Comparison of ENCODE assay signal across 14 cellular contexts in the genomic region with DNA sequence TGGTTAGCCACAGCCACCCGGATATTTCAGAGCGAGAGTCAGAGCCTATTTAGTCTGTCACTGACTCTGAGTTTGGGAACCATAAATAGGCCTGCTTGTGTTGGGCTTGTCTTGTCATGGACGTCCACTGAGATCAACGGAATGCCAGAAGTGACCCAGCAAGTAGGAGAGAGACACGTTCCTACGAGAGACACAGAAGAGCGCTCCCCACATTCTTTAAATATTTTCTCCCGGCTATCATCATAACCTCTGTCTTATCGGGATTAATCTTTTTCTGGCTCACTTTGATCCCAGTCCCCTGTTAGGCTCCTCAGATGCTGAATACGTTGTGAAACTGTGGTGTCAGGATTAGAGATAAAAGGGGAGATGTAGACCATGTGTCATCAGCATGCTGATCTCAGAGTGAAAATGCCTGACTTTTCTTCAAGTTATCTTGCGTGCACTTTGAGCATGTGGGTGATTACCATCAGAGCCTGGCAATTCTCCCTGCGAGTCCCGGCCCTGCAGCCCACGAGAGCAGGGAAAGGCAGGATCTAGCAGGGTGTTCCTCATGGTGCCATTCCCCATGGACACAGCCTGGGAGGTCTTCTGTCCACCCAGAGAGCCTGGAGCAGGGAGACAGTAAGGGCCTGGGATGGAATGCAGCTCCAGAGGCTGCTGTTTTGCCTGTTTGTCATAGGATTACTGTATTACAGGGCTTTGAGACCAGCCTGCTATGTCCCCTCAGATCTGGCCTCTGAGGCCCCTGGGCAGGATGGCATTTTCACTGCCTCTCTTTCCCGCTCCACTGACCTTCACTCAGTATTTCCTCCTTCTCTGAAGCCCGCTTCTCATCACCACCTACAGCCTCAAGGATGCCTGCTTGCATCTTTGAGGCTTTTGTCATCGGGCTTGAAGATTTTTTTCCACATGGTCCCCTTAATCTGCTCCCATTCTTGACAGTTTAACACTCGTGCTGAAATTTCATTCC. TPM values are rescaled to one million over a fixed set of nuclear protein-coding genes. Genes with fewer than 3 reads are reported as not detected.
DNase-seq lines count a peak whose midpoint lies in the region; ATAC-seq and TF ChIP-seq lines count a peak whose summit lies in the region.
"Had no signal": no experiment of that assay in that cellular context is flagged by ENCODE, and none has a peak within 500 bp of the region (broad histone marks: within the 10 kb centered on the region; RNA-seq: fewer than 3 reads in every experiment).

No MANE protein-coding gene starts in this region.

- H4K20me1 ChIP-seq in neural progenitor cell (ENCODE audit: low read depth) = no peaks in the 10 kb centered on the region

- H3K9me3 ChIP-seq in ectodermal cell (ENCODE audit: control insufficient read depth, low read length) = no peaks in the 10 kb centered on the region
- no peaks in the 10 kb centered on the region for H3K9me3 ChIP-seq in neural progenitor cell (ENCODE audit: low read depth)
- H3K9me3 ChIP-seq: ascending aorta, vagina had no signal

- H3K4me2 ChIP-seq in neural progenitor cell = no peak overlapping the region
- H3K4me2 ChIP-seq: BLaER1 treated with 17β-estradiol and CSF1 and Interleukin-3, amounts not matched to agents 10 nM and 100 nM; KMS-11 had no signal

- DNase-seq in AG10803 (ENCODE audit: low read depth) (peak; percentile 85), LoVo (ENCODE audit: low spot score) (peak; percentile 55), neural progenitor cell (ENCODE audit: low spot score) (peak; percentile 26), NCI-H2081 (lab: John Stamatoyannopoulos, UW) (no peak)
- DNase-seq: NCI-H524 treated with DMSO at 0.1 percent for 48 hours had no signal

- WGBS in ectodermal cell, 2 experiments = 81 to 83% methylated on average over 18 of the region's 18 CpGs

- peaks cover 26% of the 10 kb centered on the region for H3F3A ChIP-seq in neural progenitor cell (ENCODE audit: low read depth)

- H3K27me3 ChIP-seq in ectodermal cell (ENCODE audit: control insufficient read depth, insufficient read depth, low read length, poor library complexity, severe bottlenecking) (no peaks in the 10 kb centered on the region), neural progenitor cell (no peaks in the 10 kb centered on the region)
- H3K27me3 ChIP-seq: ascending aorta; BLaER1 treated with 17β-estradiol and CSF1 and Interleukin-3, amounts not matched to agents 10 nM and 100 nM; vagina had no signal

- no peak for TF ChIP-seq CTCF in AG10803 (conservative IDR thresholded peaks at IDR 0.05; ENCODE audit: low read length)
- TF ChIP-seq CTCF in neural progenitor cell (IDR thresholded peaks at IDR 0.05) = no peak

- H3K4me3 Mint-ChIP-seq in neural progenitor cell = peak overlapping the region; percentile 39
- H3K4me3 Mint-ChIP-seq: T-helper 1 cell treated with Interleukin-12 subunit alpha and Interleukin-12 subunit beta and Interleukin-4 antibody, amounts not matched to agents 30 μg/mL and 1 μg/mL, for 36 hours had no signal

- ATAC-seq in HG03521 (IDR thresholded peaks at IDR 0.05; ENCODE audit: unreplicated experiment) (no peak), HG02623 (IDR thresholded peaks at IDR 0.05; ENCODE audit: unreplicated experiment) (no peak), GM18873 (IDR thresholded peaks at IDR 0.05; ENCODE audit: low FRiP score, unreplicated experiment) (no peak)

- H3K9me3 Mint-ChIP-seq in neural progenitor cell = peaks cover 13% of the 10 kb centered on the region

- H3K36me3 ChIP-seq in ectodermal cell (ENCODE audit: control insufficient read depth, insufficient read depth, low read length) = no peaks in the 10 kb centered on the region
- no peaks in the 10 kb centered on the region for H3K36me3 ChIP-seq in neural progenitor cell
- H3K36me3 ChIP-seq: ascending aorta; BLaER1 treated with 17β-estradiol and CSF1 and Interleukin-3, amounts not matched to agents 10 nM and 100 nM; vagina had no signal

- peaks cover 47% of the 10 kb centered on the region for H3K4me1 Mint-ChIP-seq in neural progenitor cell

- H3K9ac ChIP-seq in neural progenitor cell = no peak overlapping the region
- H3K9ac ChIP-seq: BLaER1 treated with 17β-estradiol and CSF1 and Interleukin-3, amounts not matched to agents 10 nM and 100 nM; KMS-11 had no signal

- no peak overlapping the region for H2AFZ ChIP-seq in neural progenitor cell (replicated peaks)

- H3K27ac ChIP-seq in ectodermal cell (ENCODE audit: insufficient read depth, low read depth, low read length, poor library complexity, severe bottlenecking) (peak overlapping the region; percentile 78), neural progenitor cell (no peak overlapping the region)
- H3K27ac ChIP-seq: ascending aorta; BLaER1 treated with 17β-estradiol and CSF1 and Interleukin-3, amounts not matched to agents 10 nM and 100 nM; KMS-11; vagina had no signal

- H3K27ac Mint-ChIP-seq in neural progenitor cell = peak overlapping the region; percentile 79
- H3K27ac Mint-ChIP-seq: T-helper 1 cell treated with Interleukin-12 subunit alpha and Interleukin-12 subunit beta and Interleukin-4 antibody, amounts not matched to agents 30 μg/mL and 1 μg/mL, for 36 hours had no signal

- peaks cover 16% of the 10 kb centered on the region for H3K4me1 ChIP-seq in ectodermal cell (ENCODE audit: control insufficient read depth, insufficient read depth, low read length)
- peaks cover 31% of the 10 kb centered on the region for H3K4me1 ChIP-seq in neural progenitor cell
- H3K4me1 ChIP-seq: ascending aorta; BLaER1 treated with 17β-estradiol and CSF1 and Interleukin-3, amounts not matched to agents 10 nM and 100 nM had no signal

- H3K4me3 ChIP-seq in AG10803 (ENCODE audit: low read length) (peak overlapping the region; percentile 30), ectodermal cell (ENCODE audit: insufficient read depth, low read depth, low read length) (no peak overlapping the region), neural progenitor cell (no peak overlapping the region)
- H3K4me3 ChIP-seq: ascending aorta; BLaER1 treated with 17β-estradiol and CSF1 and Interleukin-3, amounts not matched to agents 10 nM and 100 nM; vagina had no signal

- peaks cover 6% of the 10 kb centered on the region for H3K79me2 ChIP-seq in neural progenitor cell (ENCODE audit: low read depth)

- H3K27me3 Mint-ChIP-seq in neural progenitor cell (ENCODE audit: insufficient read depth, low read depth) = peaks cover 8% of the 10 kb centered on the region

- H3K36me3 Mint-ChIP-seq in neural progenitor cell = peaks cover 35% of the 10 kb centered on the region

RNA-seq across cellular contexts. Expression of a gene that starts 2.8 kb away (rescaled TPM):
- polyA plus RNA-seq in ectodermal cell (2013, experiment 1 of 4) = 88.4 TPM
- polyA plus RNA-seq in ectodermal cell (2013, experiment 2 of 4) = 99.3 TPM
- polyA plus RNA-seq in ectodermal cell (2013, experiment 3 of 4) = 69.2 TPM
- 79.0 TPM for polyA plus RNA-seq in ectodermal cell (2013, experiment 4 of 4)
- total RNA-seq in neural progenitor cell (ENCODE audit: low replicate concordance) = 78.7 and 126 TPM in 2 replicates

Comparison
In these comparisons a context has a peak if more than half of its experiments do, and no peak if none do; other contexts are left out.
1. DNase-seq: peak in AG10803 (single experiment), LoVo (single experiment) and neural progenitor cell (single experiment); none in NCI-H2081 (0 of 2).